Comparison of ENCODE assay signal across 17 cellular contexts in the genomic region with DNA sequence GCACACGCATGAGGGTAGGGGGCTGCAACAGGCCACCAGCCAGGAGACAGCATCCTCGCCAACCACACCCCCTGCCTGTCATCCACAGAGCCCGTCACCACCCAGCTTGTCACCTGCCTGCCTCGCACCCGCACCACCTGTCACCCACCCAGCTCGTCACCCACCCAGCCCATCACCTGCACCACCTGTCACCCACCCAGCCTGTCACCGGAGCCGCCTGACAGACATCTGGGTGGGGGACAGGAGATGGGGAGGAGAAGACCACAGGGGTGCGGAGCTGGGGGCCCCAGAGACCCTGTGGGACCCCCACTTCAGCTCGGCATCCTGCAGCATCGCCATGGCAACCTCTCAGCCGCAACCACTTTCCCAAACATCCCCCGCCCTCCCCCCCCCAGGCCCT. TPM values are rescaled to one million over a fixed set of nuclear protein-coding genes. Genes with fewer than 3 reads are reported as not detected.
DNase-seq lines count a peak whose midpoint lies in the region; ATAC-seq and TF ChIP-seq lines count a peak whose summit lies in the region.
"Had no signal": no experiment of that assay in that cellular context is flagged by ENCODE, and none has a peak within 500 bp of the region (broad histone marks: within the 10 kb centered on the region; RNA-seq: fewer than 3 reads in every experiment).

No MANE protein-coding gene starts in this region.

- H3K9me2 ChIP-seq in neural cell (ENCODE audit: insufficient read depth, low read length), result no peaks in the 10 kb centered on the region

- peaks cover 71 to 100% (median 97%) of the 10 kb centered on the region in 9 donors for H3K4me1 ChIP-seq in heart right ventricle
- peaks cover 32 to 87% of the 10 kb centered on the region in 2 donors for H3K4me1 ChIP-seq in ascending aorta

- H3K27ac ChIP-seq in heart right ventricle, result peak overlapping the region in 8 of 10 donors; percentile 66 to 99 (median 76)
- H3K27ac ChIP-seq in ascending aorta, result peak overlapping the region; percentile 82 to 86
- H3K27ac ChIP-seq in neural cell (ENCODE audit: low read length), result peak overlapping the region; percentile 90

- no peak for TF ChIP-seq RAD21 in neural cell (conservative IDR thresholded peaks at IDR 0.05)

- H3F3A ChIP-seq in neural cell (ENCODE audit: insufficient read depth, low read length, poor library complexity, severe bottlenecking), result no peaks in the 10 kb centered on the region

- H3K36me3 ChIP-seq in heart right ventricle, result peaks cover 0 to 23% (median 0%) of the 10 kb centered on the region in 9 donors
- peaks cover 0 to 5% of the 10 kb centered on the region in 2 donors for H3K36me3 ChIP-seq in ascending aorta
- H3K36me3 ChIP-seq in neural cell (ENCODE audit: insufficient read depth, low read length), result no peaks in the 10 kb centered on the region

- no peak overlapping the region for H3K4me3 Mint-ChIP-seq in activated naive CD8-positive, alpha-beta T cell treated with anti-CD3 and anti-CD28 coated beads for 36 hours
- H3K4me3 Mint-ChIP-seq: T-cell had no signal

- H3K9ac ChIP-seq in neural cell (ENCODE audit: low read length), result peak overlapping the region; percentile 66

- H3K79me2 ChIP-seq in neural cell (replicated peaks; ENCODE audit: insufficient read depth, low read length), result peaks cover 83% of the 10 kb centered on the region

- H3K4me2 ChIP-seq in neural cell (ENCODE audit: low read length), result no peak overlapping the region

- no peak for DNase-seq in heart right ventricle
- no peak for DNase-seq in cardiac septum (ENCODE audit: low spot score)
- no peak for DNase-seq in ascending aorta (ENCODE audit: low spot score in 2 of 2)
- DNase-seq in activated naive CD8-positive, alpha-beta T cell treated with anti-CD3 and anti-CD28 coated beads for 36 hours, result no peak
- DNase-seq in A172 (ENCODE audit: low spot score), result no peak
- DNase-seq in islet precursor cell, result no peak
- DNase-seq in glomerular visceral epithelial cell (ENCODE audit: extremely low spot score), result no peak
- DNase-seq: activated naive CD4-positive, alpha-beta T cell; activated T-cell treated with anti-CD3 and anti-CD28 coated beads for 4 hours; aorta; KBM-7; NCI-H226; SHP77 treated with DMSO at 0.1 percent for 48 hours; stimulated activated naive CD4-positive, alpha-beta T cell; T-cell had no signal

- no peaks in the 10 kb centered on the region for H3K4me1 Mint-ChIP-seq in activated naive CD8-positive, alpha-beta T cell treated with anti-CD3 and anti-CD28 coated beads for 36 hours

- no peaks in the 10 kb centered on the region for H3K9me3 Mint-ChIP-seq in activated naive CD8-positive, alpha-beta T cell treated with anti-CD3 and anti-CD28 coated beads for 36 hours
- H3K9me3 Mint-ChIP-seq: T-cell had no signal

- no peaks in the 10 kb centered on the region for H3K27me3 Mint-ChIP-seq in activated naive CD8-positive, alpha-beta T cell treated with anti-CD3 and anti-CD28 coated beads for 36 hours
- H3K27me3 Mint-ChIP-seq: T-cell had no signal

- intact Hi-C loops in heart right ventricle (cut with DNase I) (no loop called here), cardiac septum (cut with DNase I) (no loop called here), ascending aorta (cut with DNase I) (no loop called here)

- 79 to 81% methylated on average over 13 of the region's 13 CpGs for WGBS in heart right ventricle, 2 donors

- no peak overlapping the region for H2AFZ ChIP-seq in neural cell (ENCODE audit: low read depth, low read length)

- H4K20me1 ChIP-seq in neural cell (ENCODE audit: insufficient read depth), result peaks cover 31% of the 10 kb centered on the region

- H3K27me3 ChIP-seq in heart right ventricle, result no peaks in the 10 kb centered on the region
- no peaks in the 10 kb centered on the region for H3K27me3 ChIP-seq in ascending aorta
- H3K27me3 ChIP-seq in neural cell (ENCODE audit: insufficient read depth, low read depth, low read length), result no peaks in the 10 kb centered on the region

- H3K4me3 ChIP-seq in heart right ventricle, result no peak overlapping the region
- H3K4me3 ChIP-seq in ascending aorta, result no peak overlapping the region
- peak overlapping the region; percentile 61 for H3K4me3 ChIP-seq in neural cell (ENCODE audit: low read length)

- peak; percentile 91 for TF ChIP-seq EP300 in neural cell (conservative IDR thresholded peaks at IDR 0.05; ENCODE audit: poor library complexity, severe bottlenecking)

- no peak for ATAC-seq in heart right ventricle
- ATAC-seq: right cardiac atrium, T-cell had no signal

- H3K36me3 Mint-ChIP-seq in activated naive CD8-positive, alpha-beta T cell treated with anti-CD3 and anti-CD28 coated beads for 36 hours, result no peaks in the 10 kb centered on the region
- H3K36me3 Mint-ChIP-seq: T-cell had no signal

- TF ChIP-seq CTCF in heart right ventricle (IDR thresholded peaks at IDR 0.05) (no peak), ascending aorta (IDR thresholded peaks at IDR 0.05) (no peak), neural cell (IDR thresholded peaks at IDR 0.05; ENCODE audit: poor library complexity, severe bottlenecking) (no peak)

- H3K9me3 ChIP-seq in heart right ventricle, result no peaks in the 10 kb centered on the region
- no peaks in the 10 kb centered on the region for H3K9me3 ChIP-seq in ascending aorta
- no peaks in the 10 kb centered on the region for H3K9me3 ChIP-seq in neural cell (ENCODE audit: low read length)

- no peak overlapping the region for H3K27ac Mint-ChIP-seq in activated naive CD8-positive, alpha-beta T cell treated with anti-CD3 and anti-CD28 coated beads for 36 hours
- H3K27ac Mint-ChIP-seq: T-cell had no signal

TF ChIP-seq in neural cell, 6 proteins besides CTCF, POLR2A, EP300 and RAD21:
- TF ChIP-seq, protein P1, sequence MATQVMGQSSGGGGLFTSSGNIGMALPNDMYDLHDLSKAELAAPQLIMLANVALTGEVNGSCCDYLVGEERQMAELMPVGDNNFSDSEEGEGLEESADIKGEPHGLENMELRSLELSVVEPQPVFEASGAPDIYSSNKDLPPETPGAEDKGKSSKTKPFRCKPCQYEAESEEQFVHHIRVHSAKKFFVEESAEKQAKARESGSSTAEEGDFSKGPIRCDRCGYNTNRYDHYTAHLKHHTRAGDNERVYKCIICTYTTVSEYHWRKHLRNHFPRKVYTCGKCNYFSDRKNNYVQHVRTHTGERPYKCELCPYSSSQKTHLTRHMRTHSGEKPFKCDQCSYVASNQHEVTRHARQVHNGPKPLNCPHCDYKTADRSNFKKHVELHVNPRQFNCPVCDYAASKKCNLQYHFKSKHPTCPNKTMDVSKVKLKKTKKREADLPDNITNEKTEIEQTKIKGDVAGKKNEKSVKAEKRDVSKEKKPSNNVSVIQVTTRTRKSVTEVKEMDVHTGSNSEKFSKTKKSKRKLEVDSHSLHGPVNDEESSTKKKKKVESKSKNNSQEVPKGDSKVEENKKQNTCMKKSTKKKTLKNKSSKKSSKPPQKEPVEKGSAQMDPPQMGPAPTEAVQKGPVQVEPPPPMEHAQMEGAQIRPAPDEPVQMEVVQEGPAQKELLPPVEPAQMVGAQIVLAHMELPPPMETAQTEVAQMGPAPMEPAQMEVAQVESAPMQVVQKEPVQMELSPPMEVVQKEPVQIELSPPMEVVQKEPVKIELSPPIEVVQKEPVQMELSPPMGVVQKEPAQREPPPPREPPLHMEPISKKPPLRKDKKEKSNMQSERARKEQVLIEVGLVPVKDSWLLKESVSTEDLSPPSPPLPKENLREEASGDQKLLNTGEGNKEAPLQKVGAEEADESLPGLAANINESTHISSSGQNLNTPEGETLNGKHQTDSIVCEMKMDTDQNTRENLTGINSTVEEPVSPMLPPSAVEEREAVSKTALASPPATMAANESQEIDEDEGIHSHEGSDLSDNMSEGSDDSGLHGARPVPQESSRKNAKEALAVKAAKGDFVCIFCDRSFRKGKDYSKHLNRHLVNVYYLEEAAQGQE (IDR thresholded peaks at IDR 0.05; ENCODE audit: borderline replicate concordance), result no peak
- TF ChIP-seq MXI1 (conservative IDR thresholded peaks at IDR 0.05; ENCODE audit: poor library complexity, severe bottlenecking), result peak; percentile 12
- no peak for TF ChIP-seq SMC3 (conservative IDR thresholded peaks at IDR 0.05; ENCODE audit: poor library complexity)
- TF ChIP-seq TAF1 (IDR thresholded peaks at IDR 0.05; ENCODE audit: low read depth), result no peak
- TF ChIP-seq POLR2AphosphoS5 (IDR thresholded peaks at IDR 0.05), result peak; percentile 59
- no peak for TF ChIP-seq EZH2 (IDR thresholded peaks at IDR 0.05; ENCODE audit: borderline replicate concordance, insufficient read depth, low read length, poor library complexity, severe bottlenecking)

RNA-seq across cellular contexts. Expression of gene AHDC1, which starts 11.8 kb away (rescaled TPM):
- total RNA-seq in heart right ventricle, result 10 to 100 TPM; 32.2 to 53.1 (median 42.9) TPM
- 10 to 100 TPM; 17.0 to 33.7 TPM for polyA plus RNA-seq in heart right ventricle
- total RNA-seq in cardiac septum, result 57.7 TPM
- total RNA-seq in ascending aorta, result 205 TPM
- 5.3 and 18.4 TPM in 2 replicates for polyA plus RNA-seq in neural cell
- polyA minus RNA-seq in neural cell, result 28.0 and 30.7 TPM in 2 replicates
- total RNA-seq in activated naive CD8-positive, alpha-beta T cell treated with anti-CD3 and anti-CD28 coated beads for 36 hours, result 10 to 100 TPM; 10.0 to 12.0 TPM
- total RNA-seq in A172 (2014; rRNA removed; shearing (Covaris generic)), result 3.4 and 7.6 TPM in 2 replicates

RNA-seq across cellular contexts. Expression of gene FGR, which starts 42.8 kb away (rescaled TPM):
- total RNA-seq in heart right ventricle (10 to 100 TPM in 1 of 10 donors, 1 to 10 TPM in 9; 1.4 to 11.0 (median 2.4) TPM), cardiac septum (3.8 TPM), ascending aorta (10.4 TPM)
- polyA plus RNA-seq in heart right ventricle (1 to 10 TPM; 4.8 to 6.9 TPM), neural cell (not detected in 2 replicates)
- polyA minus RNA-seq in neural cell, result not detected in 2 replicates
- total RNA-seq in activated naive CD8-positive, alpha-beta T cell treated with anti-CD3 and anti-CD28 coated beads for 36 hours, result under 1 TPM; 0.30 to 0.35 TPM
- total RNA-seq in A172 (2014; rRNA removed; shearing (Covaris generic)), result not detected in 2 replicates
